14 cellular contexts compared by ENCODE assay signal in genomic region chr12:53622724-53623123, GRCh38. TPM values are rescaled to one million over a fixed set of nuclear protein-coding genes. Genes with fewer than 3 reads are reported as not detected.
DNase-seq lines count a peak whose midpoint lies in the region; ATAC-seq, FAIRE-seq and TF ChIP-seq lines count a peak whose summit lies in the region.
"Had no signal": no experiment of that assay in that cellular context is flagged by ENCODE, and none has a peak within 500 bp of the region (broad histone marks: within the 10 kb centered on the region; RNA-seq: fewer than 3 reads in every experiment).

No MANE protein-coding gene starts in this region.

- H4K20me1 ChIP-seq in Loucy (ENCODE audit: insufficient read depth, low read length, poor library complexity, severe bottlenecking) (peaks cover 4% of the 10 kb centered on the region), astrocyte (ENCODE audit: insufficient read depth, low read length) (peaks cover 39% of the 10 kb centered on the region), GM23338 (replicated peaks; ENCODE audit: insufficient read depth) (no peaks in the 10 kb centered on the region)

- FAIRE-seq in astrocyte (lab: Jason Lieb, UNC) = no peak

- peak overlapping the region; percentile 94 for H3K4me2 ChIP-seq in Loucy (ENCODE audit: low read depth, low read length, poor library complexity, severe bottlenecking)
- peak overlapping the region; percentile 86 for H3K4me2 ChIP-seq in astrocyte (ENCODE audit: low read length)
- H3K4me2 ChIP-seq in GM23338 = no peak overlapping the region

- H3K36me3 Mint-ChIP-seq in astrocyte (ENCODE audit: low read depth, unreplicated experiment) = peaks cover 2% of the 10 kb centered on the region
- H3K36me3 Mint-ChIP-seq in naive thymus-derived CD4-positive, alpha-beta T cell = peaks cover 0 to 9% (median 6%) of the 10 kb centered on the region in 5 donors
- H3K36me3 Mint-ChIP-seq in GM23338 (ENCODE audit: low read depth) = no peaks in the 10 kb centered on the region

- no peak for TF ChIP-seq EP300 in transverse colon (IDR thresholded peaks at IDR 0.05; ENCODE audit: low read depth)

- in situ Hi-C loops in transverse colon (cut with MboI; ENCODE audit: low pct_ligation_motif_present in 1 of 4, low pct_unique_long_range_greater_than_20kb in 1 of 4, low sequenced_read_pairs in 3 of 4) = loop anchor here in 1 of 4 donors (10.0 kb wide), 1 partner anchor 52 kb away; the partner anchor contains the start of gene ATP5MC2

- intact Hi-C loops in naive thymus-derived CD4-positive, alpha-beta T cell (cut with micrococcal nuclease) = no loop called here
- intact Hi-C loops in transverse colon (cut with DNase I; ENCODE audit: low total_unique reads) = loop anchor here (10.0 kb wide), 2 partner anchors 52 to 78 kb away; partner anchors contain the start of gene ATP5MC2

- H3K9me3 Mint-ChIP-seq in astrocyte (ENCODE audit: unreplicated experiment) (no peaks in the 10 kb centered on the region), GM23338 (no peaks in the 10 kb centered on the region)
- H3K9me3 Mint-ChIP-seq in naive thymus-derived CD4-positive, alpha-beta T cell = no peaks in the 10 kb centered on the region
- H3K9me3 Mint-ChIP-seq: activated B cell treated with CpG ODN at 0.5 μM for 24 hours, CD14-positive monocyte had no signal

- WGBS in transverse colon (ENCODE audit: low coverage in 1 of 2), 2 donors = 95% methylated on average over 5 of the region's 5 CpGs

- H2AFZ ChIP-seq in Loucy (ENCODE audit: low read length) = no peak overlapping the region
- no peak overlapping the region for H2AFZ ChIP-seq in astrocyte (ENCODE audit: low read depth, low read length)
- no peak overlapping the region for H2AFZ ChIP-seq in GM23338

- POLR2A ChIA-PET in naive thymus-derived CD4-positive, alpha-beta T cell (lab: Charles Lee) = interaction anchor here (0.9 to 2.0 kb wide), 6 partner anchors 13 to 296 kb away, joined by 3 to 6 read pairs (median 4); partner anchors contain the start of gene TARBP2

- H3K9me3 ChIP-seq in Loucy (ENCODE audit: insufficient read depth, low read depth, low read length) (no peaks in the 10 kb centered on the region), astrocyte (ENCODE audit: insufficient read depth, low read depth, low read length) (no peaks in the 10 kb centered on the region), transverse colon (no peaks in the 10 kb centered on the region)
- no peaks in the 10 kb centered on the region for H3K9me3 ChIP-seq in naive thymus-derived CD4-positive, alpha-beta T cell (ENCODE audit: control insufficient read depth in 2 of 3, low read length in 3 of 3)
- H3K9me3 ChIP-seq: body of pancreas, mucosa of descending colon had no signal

- peak overlapping the region; percentile 20 for H3K4me3 Mint-ChIP-seq in astrocyte (ENCODE audit: unreplicated experiment)
- peak overlapping the region in 4 of 10 donors; percentile 13 to 99 (median 25) for H3K4me3 Mint-ChIP-seq in naive thymus-derived CD4-positive, alpha-beta T cell
- H3K4me3 Mint-ChIP-seq in GM23338 = no peak overlapping the region
- H3K4me3 Mint-ChIP-seq: CD14-positive monocyte had no signal

- H3K9ac ChIP-seq in Loucy (ENCODE audit: low read depth, low read length, poor library complexity, severe bottlenecking) (peak overlapping the region; percentile 92), astrocyte (ENCODE audit: low read length) (no peak overlapping the region)

- peaks cover 13% of the 10 kb centered on the region for H3K4me1 Mint-ChIP-seq in astrocyte (ENCODE audit: low read depth, unreplicated experiment)
- peaks cover 43 to 75% (median 65%) of the 10 kb centered on the region in 7 donors for H3K4me1 Mint-ChIP-seq in naive thymus-derived CD4-positive, alpha-beta T cell
- peaks cover 33% of the 10 kb centered on the region for H3K4me1 Mint-ChIP-seq in GM23338

- no peaks in the 10 kb centered on the region for H3F3A ChIP-seq in Loucy (ENCODE audit: low read depth)
- H3F3A ChIP-seq in GM23338 (replicated peaks; ENCODE audit: low read depth) = no peaks in the 10 kb centered on the region

- H3K27me3 ChIP-seq in Loucy (ENCODE audit: insufficient read depth, low read length, poor library complexity, severe bottlenecking) (no peaks in the 10 kb centered on the region), astrocyte (ENCODE audit: insufficient read depth, low read length) (no peaks in the 10 kb centered on the region), transverse colon (no peaks in the 10 kb centered on the region), GM23338 (ENCODE audit: insufficient read depth) (no peaks in the 10 kb centered on the region)
- no peaks in the 10 kb centered on the region for H3K27me3 ChIP-seq in naive thymus-derived CD4-positive, alpha-beta T cell (ENCODE audit: control insufficient read depth in 2 of 2, insufficient read depth in 2 of 2, low read length in 2 of 2)
- H3K27me3 ChIP-seq: body of pancreas had no signal

- H3K79me2 ChIP-seq in Loucy (ENCODE audit: insufficient read depth, low read length) = peaks cover 73% of the 10 kb centered on the region
- peaks cover 78% of the 10 kb centered on the region for H3K79me2 ChIP-seq in astrocyte (ENCODE audit: insufficient read depth, low read length)
- H3K79me2 ChIP-seq in GM23338 (replicated peaks; ENCODE audit: insufficient read depth) = peaks cover 52% of the 10 kb centered on the region

- ATAC-seq in naive thymus-derived CD4-positive, alpha-beta T cell = no peak
- ATAC-seq in GM23338 = no peak
- ATAC-seq: body of pancreas, mucosa of descending colon had no signal

- DNase-seq in astrocyte (ENCODE audit: low read depth) (no peak), transverse colon (no peak), GM23338 (ENCODE audit: low spot score) (no peak), DMS 273 (lab: John Stamatoyannopoulos, UW; ENCODE audit: unreplicated experiment) (no peak), cerebellar cortex (ENCODE audit: low spot score) (no peak)
- no peak for DNase-seq in naive thymus-derived CD4-positive, alpha-beta T cell
- DNase-seq: activated B cell treated with CpG ODN at 0.5 μM for 24 hours; body of pancreas; mucosa of descending colon; NCI-H1694 treated with DMSO at 0.1 percent for 48 hours; NCI-H524; stimulated activated CD4-positive, alpha-beta T cell treated with anti-CD3 and anti-CD28 coated beads, Interleukin-15, amount 100 ng/mL, for 24 hours had no signal

- H3K27ac Mint-ChIP-seq in astrocyte (ENCODE audit: unreplicated experiment) = no peak overlapping the region
- peak overlapping the region in 5 of 9 donors; percentile 28 to 97 (median 50) for H3K27ac Mint-ChIP-seq in naive thymus-derived CD4-positive, alpha-beta T cell
- no peak overlapping the region for H3K27ac Mint-ChIP-seq in GM23338
- H3K27ac Mint-ChIP-seq: activated B cell treated with CpG ODN at 0.5 μM for 24 hours had no signal

- no peak for TF ChIP-seq CTCF in Loucy (conservative IDR thresholded peaks at IDR 0.05; ENCODE audit: low read length)
- no peak for TF ChIP-seq CTCF in astrocyte (IDR thresholded peaks at IDR 0.05; ENCODE audit: insufficient read depth, low read depth, low read length)
- no peak for TF ChIP-seq CTCF in transverse colon (IDR thresholded peaks at IDR 0.05)
- TF ChIP-seq CTCF in GM23338 (conservative IDR thresholded peaks at IDR 0.05; ENCODE audit: low read depth in 2 of 2) = no peak

- H3K9me2 ChIP-seq in Loucy (replicated peaks; ENCODE audit: low read depth, low read length) (no peaks in the 10 kb centered on the region), GM23338 (ENCODE audit: insufficient read depth) (no peaks in the 10 kb centered on the region)

- no peak for TF ChIP-seq POLR2A in transverse colon (IDR thresholded peaks at IDR 0.05)

- H3K4me3 ChIP-seq in Loucy (ENCODE audit: low read length, poor library complexity, severe bottlenecking) (peak overlapping the region; percentile 95), astrocyte (ENCODE audit: insufficient read depth, low read depth, low read length) (no peak overlapping the region), transverse colon (no peak overlapping the region), GM23338 (no peak overlapping the region)
- H3K4me3 ChIP-seq in naive thymus-derived CD4-positive, alpha-beta T cell (ENCODE audit: low read length) = no peak overlapping the region
- H3K4me3 ChIP-seq: body of pancreas, mucosa of descending colon had no signal

- CTCF ChIA-PET in naive thymus-derived CD4-positive, alpha-beta T cell (lab: Charles Lee) = interaction anchor here (0.6 kb wide), 1 partner anchor 170 kb away, joined by 3 read pairs; no protein-coding TSS in a partner anchor

- H3K36me3 ChIP-seq in Loucy (ENCODE audit: insufficient read depth, low read length) = no peaks in the 10 kb centered on the region
- no peaks in the 10 kb centered on the region for H3K36me3 ChIP-seq in astrocyte (ENCODE audit: insufficient read depth, low read length)
- no peaks in the 10 kb centered on the region for H3K36me3 ChIP-seq in naive thymus-derived CD4-positive, alpha-beta T cell (ENCODE audit: control insufficient read depth in 2 of 3, insufficient read depth in 3 of 3, low read length in 3 of 3)
- no peaks in the 10 kb centered on the region for H3K36me3 ChIP-seq in transverse colon
- H3K36me3 ChIP-seq in GM23338 (ENCODE audit: insufficient read depth) = no peaks in the 10 kb centered on the region

- H3K27ac ChIP-seq in astrocyte (ENCODE audit: low read depth, low read length) (no peak overlapping the region), transverse colon (peak overlapping the region in 3 of 4 donors; percentile 86 to 93 (median 90)), GM23338 (ENCODE audit: low read depth) (no peak overlapping the region)
- no peak overlapping the region for H3K27ac ChIP-seq in naive thymus-derived CD4-positive, alpha-beta T cell (ENCODE audit: low read depth, low read length)

- H3K4me1 ChIP-seq in Loucy (ENCODE audit: insufficient read depth, low read length, poor library complexity, severe bottlenecking) = peaks cover 51% of the 10 kb centered on the region
- H3K4me1 ChIP-seq in astrocyte (ENCODE audit: insufficient read depth, low read length) = peaks cover 15% of the 10 kb centered on the region
- peaks cover 20 to 36% of the 10 kb centered on the region in 2 donors for H3K4me1 ChIP-seq in naive thymus-derived CD4-positive, alpha-beta T cell (ENCODE audit: control insufficient read depth in 2 of 2, insufficient read depth in 2 of 2, low read length in 2 of 2)
- peaks cover 3 to 69% (median 48%) of the 10 kb centered on the region in 4 donors for H3K4me1 ChIP-seq in transverse colon
- H3K4me1 ChIP-seq in GM23338 (ENCODE audit: insufficient read depth) = peaks cover 22% of the 10 kb centered on the region

- H3K27me3 Mint-ChIP-seq in astrocyte (ENCODE audit: low read depth, unreplicated experiment) (no peaks in the 10 kb centered on the region), GM23338 (ENCODE audit: insufficient read depth, low read depth, poor library complexity) (peaks cover 6% of the 10 kb centered on the region)
- H3K27me3 Mint-ChIP-seq in naive thymus-derived CD4-positive, alpha-beta T cell = no peaks in the 10 kb centered on the region
- H3K27me3 Mint-ChIP-seq: activated B cell treated with CpG ODN at 0.5 μM for 24 hours had no signal

RNA-seq across cellular contexts. Expression of gene ATF7, which starts 3.5 kb away (rescaled TPM):
- total RNA-seq in astrocyte (35.1 and 38.3 TPM in 2 replicates), transverse colon (10 to 100 TPM; 14.2 to 29.7 (median 26.8) TPM)
- 10 to 100 TPM; 21.9 to 39.5 (median 30.9) TPM for total RNA-seq in naive thymus-derived CD4-positive, alpha-beta T cell
- 10 to 100 TPM; 14.5 to 14.9 TPM for polyA plus RNA-seq in naive thymus-derived CD4-positive, alpha-beta T cell
- 13.2 and 13.9 TPM in 2 replicates for total RNA-seq in GM23338 (2014; rRNA removed; shearing (Covaris generic))
- polyA plus RNA-seq in GM23338 (2016; fragmentation: Nextera tagmentation; extraction: Ambion mirVana) = 16.3 and 16.6 TPM in 2 replicates

RNA-seq across cellular contexts. Expression of gene ATP5MC2, which starts 53.2 kb away (rescaled TPM):
- total RNA-seq in astrocyte (224 and 237 TPM in 2 replicates), transverse colon (100 to 1,000 TPM; 248 to 394 (median 337) TPM)
- total RNA-seq in naive thymus-derived CD4-positive, alpha-beta T cell = 100 to 1,000 TPM; 237 to 332 (median 275) TPM
- 100 to 1,000 TPM; 586 to 659 TPM for polyA plus RNA-seq in naive thymus-derived CD4-positive, alpha-beta T cell
- total RNA-seq in GM23338 (2014; rRNA removed; shearing (Covaris generic)) = 362 and 393 TPM in 2 replicates
- polyA plus RNA-seq in GM23338 (2016; fragmentation: Nextera tagmentation; extraction: Ambion mirVana) = 815 and 821 TPM in 2 replicates

Comparison
In these comparisons a context has a peak if more than half of its experiments do, and no peak if none do; other contexts are left out.
1. H3K27ac ChIP-seq: peak in transverse colon (3 of 4); none in astrocyte (single experiment), naive thymus-derived CD4-positive, alpha-beta T cell (single experiment) and GM23338 (single experiment).
2. H3K27ac Mint-ChIP-seq: peak in naive thymus-derived CD4-positive, alpha-beta T cell (5 of 9); none in astrocyte (single experiment) and GM23338 (single experiment).